Comparison of ENCODE assay signal across 20 cellular contexts in genomic region chr9:5553211-5553610, GRCh38. TPM values are rescaled to one million over a fixed set of nuclear protein-coding genes. Genes with fewer than 3 reads are reported as not detected.
DNase-seq lines count a peak whose midpoint lies in the region; ATAC-seq, FAIRE-seq and TF ChIP-seq lines count a peak whose summit lies in the region.
"Had no signal": no experiment of that assay in that cellular context is flagged by ENCODE, and none has a peak within 500 bp of the region (broad histone marks: within the 10 kb centered on the region; RNA-seq: fewer than 3 reads in every experiment).

No MANE protein-coding gene starts in this region.

- peak overlapping the region; percentile 63; the same call in 1 of the 2 replicates for H3K9ac ChIP-seq in SK-N-SH
- H3K9ac ChIP-seq in mesenchymal stem cell (ENCODE audit: low read length) = no peak overlapping the region

- H3K4me3 ChIP-seq in SK-N-SH (ENCODE audit: low read depth in 2 of 2, low read length in 1 of 2) = no peak overlapping the region
- H3K4me3 ChIP-seq in mesenchymal stem cell (ENCODE audit: insufficient read depth in 1 of 2, low read depth in 1 of 2, low read length in 2 of 2) = no peak overlapping the region
- no peak overlapping the region for H3K4me3 ChIP-seq in pancreas
- H3K4me3 ChIP-seq: skin epidermis, thyroid gland had no signal

- no peak overlapping the region for H2AK5ac ChIP-seq in mesenchymal stem cell (ENCODE audit: low read length, severe bottlenecking)

- peaks cover 16% of the 10 kb centered on the region for H3K4me1 Mint-ChIP-seq in activated naive CD8-positive, alpha-beta T cell treated with anti-CD3 and anti-CD28 coated beads for 36 hours

- H3K27me3 ChIP-seq in SK-N-SH (ENCODE audit: insufficient read depth) (no peaks in the 10 kb centered on the region), mesenchymal stem cell (ENCODE audit: control insufficient read depth in 1 of 2, insufficient read depth in 1 of 2, low read length in 2 of 2) (no peaks in the 10 kb centered on the region), pancreas (no peaks in the 10 kb centered on the region)
- H3K27me3 ChIP-seq: thyroid gland had no signal

- no peaks in the 10 kb centered on the region for H3K79me2 ChIP-seq in SK-N-SH (ENCODE audit: insufficient read depth)

- no peak overlapping the region for H3K4ac ChIP-seq in mesenchymal stem cell (ENCODE audit: low read depth in 1 of 2, low read length in 2 of 2)

- no peak for ATAC-seq in SK-N-SH treated with all-trans-retinoic acid at 6 μM for 48 hours
- ATAC-seq in pancreas = no peak
- ATAC-seq in GM21390 (IDR thresholded peaks at IDR 0.05; ENCODE audit: unreplicated experiment) = no peak

- H3F3A ChIP-seq in SK-N-SH (replicated peaks; ENCODE audit: insufficient read depth) = peaks cover 32% of the 10 kb centered on the region

- H3K36me3 Mint-ChIP-seq in activated naive CD8-positive, alpha-beta T cell treated with anti-CD3 and anti-CD28 coated beads for 36 hours = no peaks in the 10 kb centered on the region

- 75% methylated on average over 4 of the region's 4 CpGs for WGBS in SK-N-SH (ENCODE audit: low lambda C conversion rate)
- 0% methylated on average over 2 of the region's 4 CpGs for WGBS in mesenchymal stem cell
- 53 to 60% methylated on average over 4 of the region's 4 CpGs for WGBS in pancreas, 2 donors

- H3K27me3 Mint-ChIP-seq in activated naive CD8-positive, alpha-beta T cell treated with anti-CD3 and anti-CD28 coated beads for 36 hours = no peaks in the 10 kb centered on the region
- H3K27me3 Mint-ChIP-seq: CD4-positive, alpha-beta T cell had no signal

- TF ChIP-seq CTCF in SK-N-SH (IDR thresholded peaks at IDR 0.05) = no peak
- no peak for TF ChIP-seq CTCF in pancreas (IDR thresholded peaks at IDR 0.05)

- H3K4me2 ChIP-seq in SK-N-SH (peak overlapping the region; percentile 45), mesenchymal stem cell (ENCODE audit: low read length, poor library complexity, severe bottlenecking) (no peak overlapping the region)

- no peak for FAIRE-seq in pancreas (lab: Jason Lieb, UNC)
- FAIRE-seq: H1 had no signal

- DNase-seq in SK-N-SH (no peak), dedifferentiated amniotic fluid mesenchymal stem cell (ENCODE audit: extremely low spot score) (peak; percentile 62), mesenchymal stem cell (peak; percentile 79), pancreas (no peak), DMS53 (lab: John Stamatoyannopoulos, UW) (no peak)
- no peak for DNase-seq in activated naive CD8-positive, alpha-beta T cell treated with anti-CD3 and anti-CD28 coated beads for 36 hours
- DNase-seq: activated CD8-positive, alpha-beta memory T cell treated with anti-CD3 and anti-CD28 coated beads for 24 hours; amniotic stem cell; CD4-positive, alpha-beta T cell; cortex of kidney; midbrain; NCI-H1436 treated with DMSO at 0.1 percent for 48 hours; thyroid gland had no signal

- no peak overlapping the region for H2BK5ac ChIP-seq in mesenchymal stem cell (ENCODE audit: low read depth, low read length, poor library complexity, severe bottlenecking)

- POLR2A ChIA-PET in SK-N-SH (lab: Yijun Ruan, JAX) = no interaction called here

- peaks cover 0 to 10% of the 10 kb centered on the region in 2 experiments for H3K36me3 ChIP-seq in SK-N-SH (replicated peaks in 1 of 2; ENCODE audit: control insufficient read depth in 1 of 2, insufficient read depth in 2 of 2, low read length in 1 of 2)
- H3K36me3 ChIP-seq in mesenchymal stem cell (ENCODE audit: control insufficient read depth in 1 of 2, insufficient read depth in 2 of 2, low read depth in 1 of 2, low read length in 2 of 2) = peaks cover 0 to 2% of the 10 kb centered on the region in 2 experiments
- no peaks in the 10 kb centered on the region for H3K36me3 ChIP-seq in pancreas
- H3K36me3 ChIP-seq: thyroid gland had no signal

- H2BK15ac ChIP-seq in mesenchymal stem cell (ENCODE audit: low read depth, poor library complexity, severe bottlenecking) = no peak overlapping the region

- no peak overlapping the region for H3K27ac Mint-ChIP-seq in activated naive CD8-positive, alpha-beta T cell treated with anti-CD3 and anti-CD28 coated beads for 36 hours
- H3K27ac Mint-ChIP-seq: activated T-helper 2 cell treated with anti-CD3 and anti-CD28 coated beads, Interferon-gamma antibody, Interleukin-2, Interleukin-4, amounts not matched to agents 10 μg/mL and 5 μg/mL and 100 μg/mL, durations not matched to agents 14 hours and 24 hours and 36 hours; CD4-positive, alpha-beta T cell had no signal

- no peak overlapping the region for H3K14ac ChIP-seq in mesenchymal stem cell (ENCODE audit: low read length in 2 of 2)

- CTCF ChIA-PET in SK-N-SH (lab: Yijun Ruan, JAX) = no interaction called here

- H2BK120ac ChIP-seq in mesenchymal stem cell (ENCODE audit: low read depth, low read length) = no peak overlapping the region

- no peak overlapping the region for H2BK12ac ChIP-seq in mesenchymal stem cell (ENCODE audit: low read length in 2 of 2)

- no peak overlapping the region for H3K23ac ChIP-seq in mesenchymal stem cell (ENCODE audit: low read length in 2 of 2)

- no peaks in the 10 kb centered on the region for H3K9me3 ChIP-seq in SK-N-SH
- H3K9me3 ChIP-seq in mesenchymal stem cell (ENCODE audit: control insufficient read depth, low read length) = no peaks in the 10 kb centered on the region
- no peaks in the 10 kb centered on the region for H3K9me3 ChIP-seq in pancreas
- H3K9me3 ChIP-seq: thyroid gland had no signal

- no peak for TF ChIP-seq EP300 in SK-N-SH (IDR thresholded peaks at IDR 0.05; ENCODE audit: borderline replicate concordance in 1 of 2, low read depth in 1 of 2, low read length in 1 of 2)

- H3K79me1 ChIP-seq in mesenchymal stem cell (replicated peaks; ENCODE audit: low read length, poor library complexity, severe bottlenecking) = no peaks in the 10 kb centered on the region

- H3K18ac ChIP-seq in mesenchymal stem cell (ENCODE audit: low read depth in 1 of 2, low read length in 2 of 2) = no peak overlapping the region

- H4K8ac ChIP-seq in mesenchymal stem cell (ENCODE audit: low read length) = no peak overlapping the region

- H3K4me3 Mint-ChIP-seq in activated naive CD8-positive, alpha-beta T cell treated with anti-CD3 and anti-CD28 coated beads for 36 hours = no peak overlapping the region
- H3K4me3 Mint-ChIP-seq: CD4-positive, alpha-beta T cell had no signal

- no peak overlapping the region for H2AFZ ChIP-seq in SK-N-SH (ENCODE audit: low read depth)
- H2AFZ ChIP-seq in mesenchymal stem cell (ENCODE audit: low read depth, low read length) = no peak overlapping the region

- no peaks in the 10 kb centered on the region for H3K9me2 ChIP-seq in SK-N-SH

- TF ChIP-seq RAD21 in SK-N-SH (IDR thresholded peaks at IDR 0.05; ENCODE audit: low read length) = no peak

- H3K4me1 ChIP-seq in SK-N-SH (ENCODE audit: control insufficient read depth in 1 of 2, insufficient read depth in 2 of 2, low read depth in 1 of 2, low read length in 1 of 2) (peaks cover 0 to 49% of the 10 kb centered on the region in 2 experiments; a peak in 2 of 4 replicates), mesenchymal stem cell (ENCODE audit: control insufficient read depth, insufficient read depth, low read depth, low read length) (peaks cover 8% of the 10 kb centered on the region), pancreas (no peaks in the 10 kb centered on the region)

- H4K91ac ChIP-seq in mesenchymal stem cell (ENCODE audit: low read length) = no peak overlapping the region

- intact Hi-C loops in pancreas (cut with DNase I) = no loop called here

- H3K9me3 Mint-ChIP-seq in activated naive CD8-positive, alpha-beta T cell treated with anti-CD3 and anti-CD28 coated beads for 36 hours = no peaks in the 10 kb centered on the region
- H3K9me3 Mint-ChIP-seq: activated T-helper 2 cell treated with anti-CD3 and anti-CD28 coated beads, Interferon-gamma antibody, Interleukin-2, Interleukin-4, amounts not matched to agents 10 μg/mL and 5 μg/mL and 100 μg/mL, durations not matched to agents 14 hours and 24 hours and 36 hours; CD4-positive, alpha-beta T cell had no signal

- no peaks in the 10 kb centered on the region for H4K20me1 ChIP-seq in SK-N-SH (ENCODE audit: insufficient read depth)

- peak overlapping the region in 1 of 2 experiments; percentile 97; a peak in 2 of 4 replicates for H3K27ac ChIP-seq in SK-N-SH (ENCODE audit: low read depth in 2 of 2, low read length in 1 of 2)
- H3K27ac ChIP-seq in mesenchymal stem cell (ENCODE audit: low read length, poor library complexity, severe bottlenecking) = peak overlapping the region; percentile 65
- H3K27ac ChIP-seq in pancreas = no peak overlapping the region
- H3K27ac ChIP-seq: 22Rv1, skin epidermis, thyroid gland had no signal

TF ChIP-seq in SK-N-SH, 30 proteins besides CTCF, POLR2A, EP300 and RAD21:
- no peak for TF ChIP-seq NFIC (IDR thresholded peaks at IDR 0.05; ENCODE audit: borderline replicate concordance)

TF ChIP-seq in SK-N-SH treated with all-trans-retinoic acid at 6 μM for 48 hours, 23 proteins besides CTCF, POLR2A, EP300 and RAD21 (continues in another document):
- TF ChIP-seq SNAI2 (CRISPR knock-in tag; IDR thresholded peaks at IDR 0.05) (no peak), ZNF8 (CRISPR knock-in tag; IDR thresholded peaks at IDR 0.05) (no peak), OSR1 (CRISPR knock-in tag; IDR thresholded peaks at IDR 0.05) (no peak), ZNF70 (CRISPR knock-in tag; IDR thresholded peaks at IDR 0.05) (no peak), PPARA (CRISPR knock-in tag; IDR thresholded peaks at IDR 0.05; ENCODE audit: borderline replicate concordance) (no peak), ISL1 (CRISPR knock-in tag; IDR thresholded peaks at IDR 0.05) (no peak), TCF4 (CRISPR knock-in tag; IDR thresholded peaks at IDR 0.05; ENCODE audit: borderline replicate concordance) (no peak), RARB (CRISPR knock-in tag; IDR thresholded peaks at IDR 0.05) (no peak), ZFP30 (CRISPR knock-in tag; IDR thresholded peaks at IDR 0.05) (no peak), ARNTL (CRISPR knock-in tag; IDR thresholded peaks at IDR 0.05; ENCODE audit: borderline replicate concordance, low read depth) (no peak), GLIS3 (CRISPR knock-in tag; IDR thresholded peaks at IDR 0.05) (no peak), TOX (CRISPR knock-in tag; IDR thresholded peaks at IDR 0.05; ENCODE audit: borderline replicate concordance) (no peak)

RNA-seq across cellular contexts. Expression of gene PDCD1LG2, which starts 42.9 kb away (rescaled TPM):
- 11.1 and 19.4 TPM in 2 replicates for polyA plus RNA-seq in SK-N-SH (2012; rRNA removed)
- polyA plus RNA-seq in SK-N-SH (2012; cell fraction: cytosol; rRNA removed) = 12.8 and 15.3 TPM in 2 replicates
- 8.5 and 17.6 TPM in 2 replicates for polyA plus RNA-seq in SK-N-SH (2012; cell fraction: nucleus; rRNA removed)
- polyA plus RNA-seq in mesenchymal stem cell (2013, experiment 1 of 2) = 15.2 TPM
- polyA plus RNA-seq in mesenchymal stem cell (2013, experiment 2 of 2) = 15.5 TPM
- total RNA-seq in activated naive CD8-positive, alpha-beta T cell treated with anti-CD3 and anti-CD28 coated beads for 36 hours = under 1 TPM in 1 of 2 experiments, not detected in 1; 0.08 TPM
- total RNA-seq in pancreas = under 1 TPM in 5 of 6 donors, not detected in 1; 0.09 to 0.43 (median 0.20) TPM
- polyA plus RNA-seq in pancreas = under 1 TPM; 0.08 to 0.09 TPM
- total RNA-seq: H1, HT-29 had no signal
- polyA plus RNA-seq: H1 had no signal

Comparison
In these comparisons a context has a peak if more than half of its experiments do, and no peak if none do; other contexts are left out.
1. DNase-seq: peak in dedifferentiated amniotic fluid mesenchymal stem cell (single experiment) and mesenchymal stem cell (single experiment); none in SK-N-SH (single experiment), activated naive CD8-positive, alpha-beta T cell treated with anti-CD3 and anti-CD28 coated beads for 36 hours (single experiment), pancreas (0 of 6) and DMS53 (single experiment).